1 cellular context compared by ENCODE assay signal in the genomic region with DNA sequence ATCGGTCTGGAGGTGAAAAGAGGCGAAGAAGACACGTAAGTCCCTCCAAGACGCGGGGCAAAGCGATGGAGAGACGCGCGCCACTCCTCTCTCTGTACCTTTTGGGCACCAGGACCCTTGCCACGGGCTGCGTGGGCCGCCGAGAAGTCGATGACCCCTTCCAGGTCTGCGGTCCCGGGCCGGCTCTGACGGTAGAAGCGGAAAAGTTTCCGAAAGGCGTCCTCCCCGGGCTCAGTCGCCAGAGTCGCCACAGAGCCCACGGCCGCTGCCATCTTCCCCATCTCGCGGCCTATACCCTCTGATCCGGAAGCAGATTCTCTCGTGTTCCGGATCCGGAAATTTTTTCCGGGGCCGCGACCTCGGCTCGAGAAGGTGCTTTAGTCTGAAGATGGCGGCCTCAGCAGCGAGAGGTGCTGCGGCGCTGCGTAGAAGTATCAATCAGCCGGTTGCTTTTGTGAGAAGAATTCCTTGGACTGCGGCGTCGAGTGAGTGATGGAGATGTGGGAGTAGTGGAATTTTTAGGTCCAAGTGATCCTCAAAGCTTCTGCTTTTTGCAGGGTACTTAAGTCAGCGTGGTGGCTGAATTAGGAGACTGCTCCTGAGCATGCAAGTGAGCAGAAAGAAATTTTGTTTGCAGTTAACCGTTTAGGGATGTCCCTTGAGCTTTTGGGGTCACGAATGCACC.
A peak's percentile ranks its signal among the peaks of the same experiment; 100 is the strongest.
TF ChIP-seq lines count a peak whose summit lies in the region.

A gene with protein sequence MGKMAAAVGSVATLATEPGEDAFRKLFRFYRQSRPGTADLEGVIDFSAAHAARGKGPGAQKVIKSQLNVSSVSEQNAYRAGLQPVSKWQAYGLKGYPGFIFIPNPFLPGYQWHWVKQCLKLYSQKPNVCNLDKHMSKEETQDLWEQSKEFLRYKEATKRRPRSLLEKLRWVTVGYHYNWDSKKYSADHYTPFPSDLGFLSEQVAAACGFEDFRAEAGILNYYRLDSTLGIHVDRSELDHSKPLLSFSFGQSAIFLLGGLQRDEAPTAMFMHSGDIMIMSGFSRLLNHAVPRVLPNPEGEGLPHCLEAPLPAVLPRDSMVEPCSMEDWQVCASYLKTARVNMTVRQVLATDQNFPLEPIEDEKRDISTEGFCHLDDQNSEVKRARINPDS (minus strand): TSS at position 300 of the 685 bp plus-strand sequence. CDS start 19 bp downstream, at position 281.
A gene (plus strand): TSS at position 380 of the 685 bp plus-strand sequence. CDS start 9 bp downstream, at position 389.

TF ChIP-seq in K562, 482 proteins besides CTCF, POLR2A, EP300 and RAD21 (continued from another document and continues in another):
- TF ChIP-seq, protein P1, sequence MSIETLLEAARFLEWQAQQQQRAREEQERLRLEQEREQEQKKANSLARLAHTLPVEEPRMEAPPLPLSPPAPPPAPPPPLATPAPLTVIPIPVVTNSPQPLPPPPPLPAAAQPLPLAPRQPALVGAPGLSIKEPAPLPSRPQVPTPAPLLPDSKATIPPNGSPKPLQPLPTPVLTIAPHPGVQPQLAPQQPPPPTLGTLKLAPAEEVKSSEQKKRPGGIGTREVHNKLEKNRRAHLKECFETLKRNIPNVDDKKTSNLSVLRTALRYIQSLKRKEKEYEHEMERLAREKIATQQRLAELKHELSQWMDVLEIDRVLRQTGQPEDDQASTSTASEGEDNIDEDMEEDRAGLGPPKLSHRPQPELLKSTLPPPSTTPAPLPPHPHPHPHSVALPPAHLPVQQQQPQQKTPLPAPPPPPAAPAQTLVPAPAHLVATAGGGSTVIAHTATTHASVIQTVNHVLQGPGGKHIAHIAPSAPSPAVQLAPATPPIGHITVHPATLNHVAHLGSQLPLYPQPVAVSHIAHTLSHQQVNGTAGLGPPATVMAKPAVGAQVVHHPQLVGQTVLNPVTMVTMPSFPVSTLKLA (conservative IDR thresholded peaks at IDR 0.05), result peak; percentile 25 to 81; a peak in 3 of 4 replicates
- TF ChIP-seq FOS (IDR thresholded peaks at IDR 0.05; ENCODE audit: extremely low read depth, insufficient read length), result no peak
- no peak for TF ChIP-seq FIP1L1 (IDR thresholded peaks at IDR 0.05; ENCODE audit: low read depth, low read length, poor library complexity, severe bottlenecking)
- TF ChIP-seq, protein P2, sequence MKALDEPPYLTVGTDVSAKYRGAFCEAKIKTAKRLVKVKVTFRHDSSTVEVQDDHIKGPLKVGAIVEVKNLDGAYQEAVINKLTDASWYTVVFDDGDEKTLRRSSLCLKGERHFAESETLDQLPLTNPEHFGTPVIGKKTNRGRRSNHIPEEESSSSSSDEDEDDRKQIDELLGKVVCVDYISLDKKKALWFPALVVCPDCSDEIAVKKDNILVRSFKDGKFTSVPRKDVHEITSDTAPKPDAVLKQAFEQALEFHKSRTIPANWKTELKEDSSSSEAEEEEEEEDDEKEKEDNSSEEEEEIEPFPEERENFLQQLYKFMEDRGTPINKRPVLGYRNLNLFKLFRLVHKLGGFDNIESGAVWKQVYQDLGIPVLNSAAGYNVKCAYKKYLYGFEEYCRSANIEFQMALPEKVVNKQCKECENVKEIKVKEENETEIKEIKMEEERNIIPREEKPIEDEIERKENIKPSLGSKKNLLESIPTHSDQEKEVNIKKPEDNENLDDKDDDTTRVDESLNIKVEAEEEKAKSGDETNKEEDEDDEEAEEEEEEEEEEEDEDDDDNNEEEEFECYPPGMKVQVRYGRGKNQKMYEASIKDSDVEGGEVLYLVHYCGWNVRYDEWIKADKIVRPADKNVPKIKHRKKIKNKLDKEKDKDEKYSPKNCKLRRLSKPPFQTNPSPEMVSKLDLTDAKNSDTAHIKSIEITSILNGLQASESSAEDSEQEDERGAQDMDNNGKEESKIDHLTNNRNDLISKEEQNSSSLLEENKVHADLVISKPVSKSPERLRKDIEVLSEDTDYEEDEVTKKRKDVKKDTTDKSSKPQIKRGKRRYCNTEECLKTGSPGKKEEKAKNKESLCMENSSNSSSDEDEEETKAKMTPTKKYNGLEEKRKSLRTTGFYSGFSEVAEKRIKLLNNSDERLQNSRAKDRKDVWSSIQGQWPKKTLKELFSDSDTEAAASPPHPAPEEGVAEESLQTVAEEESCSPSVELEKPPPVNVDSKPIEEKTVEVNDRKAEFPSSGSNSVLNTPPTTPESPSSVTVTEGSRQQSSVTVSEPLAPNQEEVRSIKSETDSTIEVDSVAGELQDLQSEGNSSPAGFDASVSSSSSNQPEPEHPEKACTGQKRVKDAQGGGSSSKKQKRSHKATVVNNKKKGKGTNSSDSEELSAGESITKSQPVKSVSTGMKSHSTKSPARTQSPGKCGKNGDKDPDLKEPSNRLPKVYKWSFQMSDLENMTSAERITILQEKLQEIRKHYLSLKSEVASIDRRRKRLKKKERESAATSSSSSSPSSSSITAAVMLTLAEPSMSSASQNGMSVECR (CRISPR knock-in tag; IDR thresholded peaks at IDR 0.05), result 0 out of 2 replicates have a peak, but pooled peaks have one; percentile 10
- peak; percentile 92 for TF ChIP-seq TAF9B (IDR thresholded peaks at IDR 0.05; ENCODE audit: partially characterized antibody)
- no peak for TF ChIP-seq SETDB1 (IDR thresholded peaks at IDR 0.05; ENCODE audit: low read length)
- no peak for TF ChIP-seq SMARCA5 (IDR thresholded peaks at IDR 0.05)
- no peak for TF ChIP-seq EHMT2 (IDR thresholded peaks at IDR 0.05)
- TF ChIP-seq CXXC5 (CRISPR knock-in tag; IDR thresholded peaks at IDR 0.05), result peak; percentile 63
- TF ChIP-seq ZNF124 (CRISPR knock-in tag; IDR thresholded peaks at IDR 0.05), result no peak
- TF ChIP-seq, protein P3, sequence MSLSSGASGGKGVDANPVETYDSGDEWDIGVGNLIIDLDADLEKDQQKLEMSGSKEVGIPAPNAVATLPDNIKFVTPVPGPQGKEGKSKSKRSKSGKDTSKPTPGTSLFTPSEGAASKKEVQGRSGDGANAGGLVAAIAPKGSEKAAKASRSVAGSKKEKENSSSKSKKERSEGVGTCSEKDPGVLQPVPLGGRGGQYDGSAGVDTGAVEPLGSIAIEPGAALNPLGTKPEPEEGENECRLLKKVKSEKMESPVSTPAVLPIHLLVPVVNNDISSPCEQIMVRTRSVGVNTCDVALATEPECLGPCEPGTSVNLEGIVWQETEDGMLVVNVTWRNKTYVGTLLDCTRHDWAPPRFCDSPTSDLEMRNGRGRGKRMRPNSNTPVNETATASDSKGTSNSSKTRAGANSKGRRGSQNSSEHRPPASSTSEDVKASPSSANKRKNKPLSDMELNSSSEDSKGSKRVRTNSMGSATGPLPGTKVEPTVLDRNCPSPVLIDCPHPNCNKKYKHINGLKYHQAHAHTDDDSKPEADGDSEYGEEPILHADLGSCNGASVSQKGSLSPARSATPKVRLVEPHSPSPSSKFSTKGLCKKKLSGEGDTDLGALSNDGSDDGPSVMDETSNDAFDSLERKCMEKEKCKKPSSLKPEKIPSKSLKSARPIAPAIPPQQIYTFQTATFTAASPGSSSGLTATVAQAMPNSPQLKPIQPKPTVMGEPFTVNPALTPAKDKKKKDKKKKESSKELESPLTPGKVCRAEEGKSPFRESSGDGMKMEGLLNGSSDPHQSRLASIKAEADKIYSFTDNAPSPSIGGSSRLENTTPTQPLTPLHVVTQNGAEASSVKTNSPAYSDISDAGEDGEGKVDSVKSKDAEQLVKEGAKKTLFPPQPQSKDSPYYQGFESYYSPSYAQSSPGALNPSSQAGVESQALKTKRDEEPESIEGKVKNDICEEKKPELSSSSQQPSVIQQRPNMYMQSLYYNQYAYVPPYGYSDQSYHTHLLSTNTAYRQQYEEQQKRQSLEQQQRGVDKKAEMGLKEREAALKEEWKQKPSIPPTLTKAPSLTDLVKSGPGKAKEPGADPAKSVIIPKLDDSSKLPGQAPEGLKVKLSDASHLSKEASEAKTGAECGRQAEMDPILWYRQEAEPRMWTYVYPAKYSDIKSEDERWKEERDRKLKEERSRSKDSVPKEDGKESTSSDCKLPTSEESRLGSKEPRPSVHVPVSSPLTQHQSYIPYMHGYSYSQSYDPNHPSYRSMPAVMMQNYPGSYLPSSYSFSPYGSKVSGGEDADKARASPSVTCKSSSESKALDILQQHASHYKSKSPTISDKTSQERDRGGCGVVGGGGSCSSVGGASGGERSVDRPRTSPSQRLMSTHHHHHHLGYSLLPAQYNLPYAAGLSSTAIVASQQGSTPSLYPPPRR (CRISPR knock-in tag; IDR thresholded peaks at IDR 0.05; ENCODE audit: borderline replicate concordance), result no peak
- TF ChIP-seq, protein P4, sequence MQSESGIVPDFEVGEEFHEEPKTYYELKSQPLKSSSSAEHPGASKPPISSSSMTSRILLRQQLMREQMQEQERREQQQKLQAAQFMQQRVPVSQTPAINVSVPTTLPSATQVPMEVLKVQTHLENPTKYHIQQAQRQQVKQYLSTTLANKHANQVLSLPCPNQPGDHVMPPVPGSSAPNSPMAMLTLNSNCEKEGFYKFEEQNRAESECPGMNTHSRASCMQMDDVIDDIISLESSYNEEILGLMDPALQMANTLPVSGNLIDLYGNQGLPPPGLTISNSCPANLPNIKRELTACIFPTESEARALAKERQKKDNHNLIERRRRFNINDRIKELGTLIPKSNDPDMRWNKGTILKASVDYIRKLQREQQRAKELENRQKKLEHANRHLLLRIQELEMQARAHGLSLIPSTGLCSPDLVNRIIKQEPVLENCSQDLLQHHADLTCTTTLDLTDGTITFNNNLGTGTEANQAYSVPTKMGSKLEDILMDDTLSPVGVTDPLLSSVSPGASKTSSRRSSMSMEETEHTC (IDR thresholded peaks at IDR 0.05), result no peak
- TF ChIP-seq SMARCC2 (IDR thresholded peaks at IDR 0.05; ENCODE audit: low read depth), result no peak
- peak; percentile 95 for TF ChIP-seq POLR2AphosphoS5 (IDR thresholded peaks at IDR 0.05; ENCODE audit: control insufficient read depth, insufficient read depth, low read depth, low read length)
- TF ChIP-seq HDAC1 (IDR thresholded peaks at IDR 0.05), result peak in 1 of 2 experiments; percentile 86; a peak in 2 of 4 replicates
- TF ChIP-seq ZNF695 (CRISPR knock-in tag; IDR thresholded peaks at IDR 0.05), result no peak
- TF ChIP-seq, protein P5, sequence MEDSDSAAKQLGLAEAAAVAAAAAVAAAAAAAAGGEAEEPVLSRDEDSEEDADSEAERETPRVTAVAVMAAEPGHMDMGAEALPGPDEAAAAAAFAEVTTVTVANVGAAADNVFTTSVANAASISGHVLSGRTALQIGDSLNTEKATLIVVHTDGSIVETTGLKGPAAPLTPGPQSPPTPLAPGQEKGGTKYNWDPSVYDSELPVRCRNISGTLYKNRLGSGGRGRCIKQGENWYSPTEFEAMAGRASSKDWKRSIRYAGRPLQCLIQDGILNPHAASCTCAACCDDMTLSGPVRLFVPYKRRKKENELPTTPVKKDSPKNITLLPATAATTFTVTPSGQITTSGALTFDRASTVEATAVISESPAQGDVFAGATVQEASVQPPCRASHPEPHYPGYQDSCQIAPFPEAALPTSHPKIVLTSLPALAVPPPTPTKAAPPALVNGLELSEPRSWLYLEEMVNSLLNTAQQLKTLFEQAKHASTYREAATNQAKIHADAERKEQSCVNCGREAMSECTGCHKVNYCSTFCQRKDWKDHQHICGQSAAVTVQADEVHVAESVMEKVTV (CRISPR knock-in tag; IDR thresholded peaks at IDR 0.05), result no peak
- TF ChIP-seq ARNT (IDR thresholded peaks at IDR 0.05), result no peak
- no peak for TF ChIP-seq CHD4 (IDR thresholded peaks at IDR 0.05; ENCODE audit: insufficient read depth, insufficient replicate concordance, low read depth, low read length, poor library complexity, severe bottlenecking)
- peak; percentile 95 for TF ChIP-seq POLR2G (IDR thresholded peaks at IDR 0.05; ENCODE audit: low read depth, low read length)
- peak; percentile 95 for TF ChIP-seq GABPB1 (CRISPR knock-in tag; IDR thresholded peaks at IDR 0.05)
- TF ChIP-seq, protein P6, sequence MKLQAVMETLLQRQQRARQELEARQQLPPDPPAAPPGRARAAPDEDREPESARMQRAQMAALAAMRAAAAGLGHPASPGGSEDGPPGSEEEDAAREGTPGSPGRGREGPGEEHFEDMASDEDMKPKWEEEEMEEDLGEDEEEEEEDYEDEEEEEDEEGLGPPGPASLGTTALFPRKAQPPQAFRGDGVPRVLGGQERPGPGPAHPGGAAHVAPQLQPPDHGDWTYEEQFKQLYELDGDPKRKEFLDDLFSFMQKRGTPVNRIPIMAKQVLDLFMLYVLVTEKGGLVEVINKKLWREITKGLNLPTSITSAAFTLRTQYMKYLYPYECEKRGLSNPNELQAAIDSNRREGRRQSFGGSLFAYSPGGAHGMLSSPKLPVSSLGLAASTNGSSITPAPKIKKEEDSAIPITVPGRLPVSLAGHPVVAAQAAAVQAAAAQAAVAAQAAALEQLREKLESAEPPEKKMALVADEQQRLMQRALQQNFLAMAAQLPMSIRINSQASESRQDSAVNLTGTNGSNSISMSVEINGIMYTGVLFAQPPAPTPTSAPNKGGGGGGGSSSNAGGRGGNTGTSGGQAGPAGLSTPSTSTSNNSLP (IDR thresholded peaks at IDR 0.05; ENCODE audit: borderline replicate concordance, low read depth, low read length), result no peak
- TF ChIP-seq PPARD (CRISPR knock-in tag; IDR thresholded peaks at IDR 0.05), result no peak
- no peak for TF ChIP-seq EWSR1 (IDR thresholded peaks at IDR 0.05; ENCODE audit: borderline replicate concordance, low read depth, partially characterized antibody)
- TF ChIP-seq XRCC3 (IDR thresholded peaks at IDR 0.05), result no peak
- peak in 1 of 2 experiments; percentile 26; a peak in 1 of 4 replicates for TF ChIP-seq NRF1 (conservative IDR thresholded peaks at IDR 0.05 in 1 of 2, IDR thresholded peaks at IDR 0.05 in 1 of 2)
- TF ChIP-seq, protein P7, sequence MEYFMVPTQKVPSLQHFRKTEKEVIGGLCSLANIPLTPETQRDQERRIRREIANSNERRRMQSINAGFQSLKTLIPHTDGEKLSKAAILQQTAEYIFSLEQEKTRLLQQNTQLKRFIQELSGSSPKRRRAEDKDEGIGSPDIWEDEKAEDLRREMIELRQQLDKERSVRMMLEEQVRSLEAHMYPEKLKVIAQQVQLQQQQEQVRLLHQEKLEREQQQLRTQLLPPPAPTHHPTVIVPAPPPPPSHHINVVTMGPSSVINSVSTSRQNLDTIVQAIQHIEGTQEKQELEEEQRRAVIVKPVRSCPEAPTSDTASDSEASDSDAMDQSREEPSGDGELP (CRISPR knock-in tag; IDR thresholded peaks at IDR 0.05; ENCODE audit: borderline replicate concordance), result peak; percentile 26; the same call in 1 of the 2 replicates
- TF ChIP-seq, protein P8, sequence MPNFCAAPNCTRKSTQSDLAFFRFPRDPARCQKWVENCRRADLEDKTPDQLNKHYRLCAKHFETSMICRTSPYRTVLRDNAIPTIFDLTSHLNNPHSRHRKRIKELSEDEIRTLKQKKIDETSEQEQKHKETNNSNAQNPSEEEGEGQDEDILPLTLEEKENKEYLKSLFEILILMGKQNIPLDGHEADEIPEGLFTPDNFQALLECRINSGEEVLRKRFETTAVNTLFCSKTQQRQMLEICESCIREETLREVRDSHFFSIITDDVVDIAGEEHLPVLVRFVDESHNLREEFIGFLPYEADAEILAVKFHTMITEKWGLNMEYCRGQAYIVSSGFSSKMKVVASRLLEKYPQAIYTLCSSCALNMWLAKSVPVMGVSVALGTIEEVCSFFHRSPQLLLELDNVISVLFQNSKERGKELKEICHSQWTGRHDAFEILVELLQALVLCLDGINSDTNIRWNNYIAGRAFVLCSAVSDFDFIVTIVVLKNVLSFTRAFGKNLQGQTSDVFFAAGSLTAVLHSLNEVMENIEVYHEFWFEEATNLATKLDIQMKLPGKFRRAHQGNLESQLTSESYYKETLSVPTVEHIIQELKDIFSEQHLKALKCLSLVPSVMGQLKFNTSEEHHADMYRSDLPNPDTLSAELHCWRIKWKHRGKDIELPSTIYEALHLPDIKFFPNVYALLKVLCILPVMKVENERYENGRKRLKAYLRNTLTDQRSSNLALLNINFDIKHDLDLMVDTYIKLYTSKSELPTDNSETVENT (CRISPR knock-in tag; IDR thresholded peaks at IDR 0.05), result no peak
- peak; percentile 95 for TF ChIP-seq RBFOX2 (IDR thresholded peaks at IDR 0.05; ENCODE audit: low read depth, low read length)
- peak; percentile 81 to 83; a peak in 2 of 4 replicates for TF ChIP-seq SIN3A (IDR thresholded peaks at IDR 0.05; ENCODE audit: borderline replicate concordance in 2 of 2, control insufficient read depth in 1 of 2, low read depth in 2 of 2, low read length in 2 of 2)
- no peak for TF ChIP-seq ZKSCAN8 (CRISPR knock-in tag; IDR thresholded peaks at IDR 0.05)
- no peak for TF ChIP-seq ASH1L (IDR thresholded peaks at IDR 0.05; ENCODE audit: borderline replicate concordance, low read depth, partially characterized antibody)
- TF ChIP-seq HDGF (IDR thresholded peaks at IDR 0.05), result no peak
- peak; percentile 99 for TF ChIP-seq GABPA (tag; conservative IDR thresholded peaks at IDR 0.05; ENCODE audit: low read depth)
